ENCODE assay signal across 1 cellular context in genomic region chr17:38789185-38789584, GRCh38.
TF ChIP-seq lines count a peak whose summit lies in the region.

No MANE protein-coding gene starts in this region.

TF ChIP-seq in WTC11, 78 proteins besides CTCF, POLR2A, EP300 and RAD21:
- TF ChIP-seq ZNF232 (CRISPR knock-in tag; IDR thresholded peaks at IDR 0.05) (no peak), ZNF396 (CRISPR knock-in tag; IDR thresholded peaks at IDR 0.05; ENCODE audit: borderline replicate concordance) (no peak), ATF3 (CRISPR knock-in tag; conservative IDR thresholded peaks at IDR 0.05) (no peak), ESRRA (CRISPR knock-in tag; IDR thresholded peaks at IDR 0.05; ENCODE audit: borderline replicate concordance) (no peak), ZNF263 (CRISPR knock-in tag; IDR thresholded peaks at IDR 0.05; ENCODE audit: low read depth) (no peak), SOX15 (CRISPR knock-in tag; IDR thresholded peaks at IDR 0.05) (no peak), ZBTB21 (CRISPR knock-in tag; IDR thresholded peaks at IDR 0.05; ENCODE audit: borderline replicate concordance) (no peak), CREB1 (CRISPR knock-in tag; IDR thresholded peaks at IDR 0.05) (no peak), MAX (CRISPR knock-in tag; IDR thresholded peaks at IDR 0.05) (no peak)
- TF ChIP-seq, protein P1, sequence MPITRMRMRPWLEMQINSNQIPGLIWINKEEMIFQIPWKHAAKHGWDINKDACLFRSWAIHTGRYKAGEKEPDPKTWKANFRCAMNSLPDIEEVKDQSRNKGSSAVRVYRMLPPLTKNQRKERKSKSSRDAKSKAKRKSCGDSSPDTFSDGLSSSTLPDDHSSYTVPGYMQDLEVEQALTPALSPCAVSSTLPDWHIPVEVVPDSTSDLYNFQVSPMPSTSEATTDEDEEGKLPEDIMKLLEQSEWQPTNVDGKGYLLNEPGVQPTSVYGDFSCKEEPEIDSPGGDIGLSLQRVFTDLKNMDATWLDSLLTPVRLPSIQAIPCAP (CRISPR knock-in tag; IDR thresholded peaks at IDR 0.05): no peak
